In genomic region chr10:78543026-78543748, GRCh38 we compare ENCODE assay signal across 16 cellular contexts.
DNase-seq lines count a peak whose midpoint lies in the region; ATAC-seq and TF ChIP-seq lines count a peak whose summit lies in the region.
"Had no signal": no experiment of that assay in that cellular context is flagged by ENCODE, and none has a peak within 500 bp of the region (broad histone marks: within the 10 kb centered on the region; RNA-seq: fewer than 3 reads in every experiment).

No MANE protein-coding gene starts in this region.

- H3K4me1 Mint-ChIP-seq in brain: peaks cover 70% of the 10 kb centered on the region
- peaks cover 52% of the 10 kb centered on the region for H3K4me1 Mint-ChIP-seq in neural crest cell
- no peaks in the 10 kb centered on the region for H3K4me1 Mint-ChIP-seq in CD8-positive, alpha-beta memory T cell
- H3K4me1 Mint-ChIP-seq: central memory CD8-positive, alpha-beta T cell had no signal

- intact Hi-C loops in heart left ventricle (cut with DNase I) (no loop called here), tibial artery (cut with DNase I; ENCODE audit: low total_unique reads) (no loop called here)

- H3K4me1 ChIP-seq in heart left ventricle: peaks cover 0 to 32% (median 12%) of the 10 kb centered on the region in 12 donors
- H3K4me1 ChIP-seq in tibial artery: peaks cover 0 to 50% (median 22%) of the 10 kb centered on the region in 4 donors
- H3K4me1 ChIP-seq in CD8-positive, alpha-beta memory T cell (ENCODE audit: insufficient read depth, low read length): peaks cover 6% of the 10 kb centered on the region

- CTCF ChIA-PET in CD8-positive, alpha-beta memory T cell (lab: Charles Lee): interaction anchor here (0.7 kb wide), 1 partner anchor 14 kb away, joined by 3 read pairs; no protein-coding TSS in a partner anchor

- no peak overlapping the region for H3K4me3 Mint-ChIP-seq in brain
- no peak overlapping the region for H3K4me3 Mint-ChIP-seq in neural crest cell
- no peak overlapping the region for H3K4me3 Mint-ChIP-seq in CD8-positive, alpha-beta memory T cell
- H3K4me3 Mint-ChIP-seq: central memory CD8-positive, alpha-beta T cell had no signal

- peak overlapping the region in 11 of 12 donors; percentile 25 to 81 (median 61) for H3K27ac ChIP-seq in heart left ventricle
- H3K27ac ChIP-seq in tibial artery: peak overlapping the region; percentile 5 to 49
- no peak overlapping the region for H3K27ac ChIP-seq in CD8-positive, alpha-beta memory T cell (ENCODE audit: low read depth, low read length)
- H3K27ac ChIP-seq: BLaER1 treated with 17β-estradiol and CSF1 and Interleukin-3, amounts not matched to agents 10 nM and 100 nM; WERI-Rb-1 had no signal

- POLR2A ChIA-PET in CD8-positive, alpha-beta memory T cell (lab: Charles Lee): no interaction called here

- ATAC-seq in heart left ventricle (peak in 3 of 4 donors; percentile 31 to 48 (median 36)), GM19324 (IDR thresholded peaks at IDR 0.05; ENCODE audit: low FRiP score, unreplicated experiment) (no peak)
- ATAC-seq: left colon had no signal

- DNase-seq in heart left ventricle (no peak), neural crest cell (ENCODE audit: low read depth, low spot score) (no peak), tibial artery (peak in 1 of 2 donors; percentile 55), NCI-H2171 (lab: John Stamatoyannopoulos, UW) (no peak), HPDE6-E6E7 (ENCODE audit: extremely low spot score) (no peak)
- DNase-seq in CD8-positive, alpha-beta memory T cell: no peak
- DNase-seq: activated naive CD4-positive, alpha-beta T cell treated with Interleukin-2 at 50 U/mL for 16 hours; KG1; NCI-H1105 treated with DMSO at 0.1 percent for 48 hours; OCI-M1 had no signal

- H3K36me3 Mint-ChIP-seq in brain (no peaks in the 10 kb centered on the region), neural crest cell (ENCODE audit: low read depth) (no peaks in the 10 kb centered on the region)
- H3K36me3 Mint-ChIP-seq in CD8-positive, alpha-beta memory T cell: no peaks in the 10 kb centered on the region

- H3K27ac Mint-ChIP-seq in brain (peak overlapping the region; percentile 55 to 95 (median 88)), neural crest cell (ENCODE audit: unreplicated experiment) (peak overlapping the region; percentile 84)
- no peak overlapping the region for H3K27ac Mint-ChIP-seq in CD8-positive, alpha-beta memory T cell

- TF ChIP-seq CTCF in brain (conservative IDR thresholded peaks at IDR 0.05) (no peak), heart left ventricle (IDR thresholded peaks at IDR 0.05) (no peak), neural crest cell (conservative IDR thresholded peaks at IDR 0.05) (no peak), tibial artery (IDR thresholded peaks at IDR 0.05) (no peak)

- H3K4me3 ChIP-seq in heart left ventricle (no peak overlapping the region), tibial artery (no peak overlapping the region)
- H3K4me3 ChIP-seq in CD8-positive, alpha-beta memory T cell (ENCODE audit: low read length): no peak overlapping the region
- H3K4me3 ChIP-seq: BLaER1 treated with 17β-estradiol and CSF1 and Interleukin-3, amounts not matched to agents 10 nM and 100 nM had no signal

- WGBS in heart left ventricle, 4 donors: 70 to 85% (median 73%) methylated on average over 8 to 9 of the region's 9 CpGs

- TF ChIP-seq POLR2A in heart left ventricle (IDR thresholded peaks at IDR 0.05): no peak

- H3K27me3 ChIP-seq in heart left ventricle: no peaks in the 10 kb centered on the region
- no peaks in the 10 kb centered on the region for H3K27me3 ChIP-seq in tibial artery
- no peaks in the 10 kb centered on the region for H3K27me3 ChIP-seq in CD8-positive, alpha-beta memory T cell (ENCODE audit: insufficient read depth, low read length, poor library complexity, severe bottlenecking)
- H3K27me3 ChIP-seq: BLaER1 treated with 17β-estradiol and CSF1 and Interleukin-3, amounts not matched to agents 10 nM and 100 nM had no signal

- H3K27me3 Mint-ChIP-seq in brain (peaks cover 7% of the 10 kb centered on the region), neural crest cell (ENCODE audit: low read depth) (peaks cover 2% of the 10 kb centered on the region)
- H3K27me3 Mint-ChIP-seq in CD8-positive, alpha-beta memory T cell: peaks cover 17 to 37% of the 10 kb centered on the region in 2 donors

- H3K36me3 ChIP-seq in heart left ventricle (no peaks in the 10 kb centered on the region), tibial artery (no peaks in the 10 kb centered on the region)
- H3K36me3 ChIP-seq in CD8-positive, alpha-beta memory T cell (ENCODE audit: insufficient read depth, low read length): no peaks in the 10 kb centered on the region
- H3K36me3 ChIP-seq: BLaER1 treated with 17β-estradiol and CSF1 and Interleukin-3, amounts not matched to agents 10 nM and 100 nM; WERI-Rb-1 had no signal

- peaks cover 0 to 7% (median 0%) of the 10 kb centered on the region in 5 experiments for H3K9me3 Mint-ChIP-seq in brain
- no peaks in the 10 kb centered on the region for H3K9me3 Mint-ChIP-seq in neural crest cell
- H3K9me3 Mint-ChIP-seq in CD8-positive, alpha-beta memory T cell: peaks cover 0 to 2% (median 0%) of the 10 kb centered on the region in 5 donors
- H3K9me3 Mint-ChIP-seq: central memory CD8-positive, alpha-beta T cell had no signal

- H3K9me3 ChIP-seq in heart left ventricle (no peaks in the 10 kb centered on the region), tibial artery (no peaks in the 10 kb centered on the region)
- no peaks in the 10 kb centered on the region for H3K9me3 ChIP-seq in CD8-positive, alpha-beta memory T cell (ENCODE audit: low read length)
- H3K9me3 ChIP-seq: BLaER1 treated with 17β-estradiol and CSF1 and Interleukin-3, amounts not matched to agents 10 nM and 100 nM had no signal

Comparison
In these comparisons a context has a peak if more than half of its experiments do, and no peak if none do; other contexts are left out.
1. H3K27ac Mint-ChIP-seq: peak in brain (5 of 5) and neural crest cell (single experiment); none in CD8-positive, alpha-beta memory T cell (0 of 8).